Comparison of ENCODE assay signal across 23 cellular contexts in the genomic region with DNA sequence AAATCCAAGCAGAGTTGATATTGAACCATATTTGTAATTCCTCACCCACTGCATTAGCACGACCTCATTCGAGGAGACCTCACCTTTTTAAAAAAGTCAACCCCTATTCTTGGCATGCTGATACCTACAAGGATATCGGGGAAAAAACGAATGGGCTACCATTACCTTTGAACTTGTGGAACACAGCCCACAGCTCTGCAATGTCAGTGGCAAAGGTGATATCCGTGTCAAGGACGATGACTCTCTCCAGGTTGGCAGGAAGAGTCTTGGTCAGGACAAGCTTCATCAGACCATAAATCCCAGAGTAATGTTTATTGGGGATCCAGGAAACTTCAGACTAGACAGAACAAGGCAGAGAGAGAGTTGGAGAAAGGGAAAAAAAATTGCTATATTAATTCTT.
"Had no signal": no experiment of that assay in that cellular context is flagged by ENCODE, and none has a peak within 500 bp of the region (broad histone marks: within the 10 kb centered on the region; RNA-seq: fewer than 3 reads in every experiment).

No MANE protein-coding gene starts in this region.

- DNase-seq: activated CD4-positive, alpha-beta T cell treated with anti-CD3 and anti-CD28 coated beads, Interleukin-2, amount 10 ng/mL, durations not matched to agents 24 days and 14 days; activated CD4-positive, alpha-beta T cell treated with anti-CD3 and anti-CD28 coated beads, Interleukin-2, amount 50 U/mL, for 4 hours; activated CD8-positive, alpha-beta T cell treated with anti-CD3 and anti-CD28 coated beads for 36 hours; activated gamma-delta T cell; activated naive CD4-positive, alpha-beta T cell treated with Interleukin-2 at 50 U/mL for 16 hours; activated naive CD8-positive, alpha-beta T cell treated with anti-CD3 and anti-CD28 coated beads, Interleukin-2, amount 10 ng/mL, durations not matched to agents 7 days and 5 days; activated T-cell treated with anti-CD3 and anti-CD28 coated beads, Interleukin-2, amount 50 U/mL, for 24 hours; amygdala; NCI-H1092 treated with DMSO at 0.1 percent for 48 hours; NCI-H146; NCI-H2107; NCI-H2171; NCI-H446; NCI-H524 treated with DMSO at 0.1 percent for 48 hours; PC-3; Peyer's patch; RPMI8226; SHP77 treated with DMSO at 0.1 percent for 48 hours; SK-N-SH had no signal

- ATAC-seq: activated CD8-positive, alpha-beta T cell treated with anti-CD3 and anti-CD28 coated beads for 36 hours; PC-3 had no signal

- H3K9me2 ChIP-seq: SK-N-SH had no signal

- H3K27me3 ChIP-seq: ascending aorta, cardiac muscle cell, Peyer's patch, SJSA1 had no signal

- H3K9me3 ChIP-seq: ascending aorta, Peyer's patch, SJSA1 had no signal

- H3K4me2 ChIP-seq: KMS-11, SK-N-SH had no signal

- H3K4me1 ChIP-seq: ascending aorta, SJSA1 had no signal

- H3K36me3 ChIP-seq: cardiac muscle cell, Peyer's patch, SJSA1 had no signal

- H3K27ac ChIP-seq: ascending aorta, cardiac muscle cell, KMS-11, Peyer's patch, SJSA1 had no signal

- H3K4me3 ChIP-seq: ascending aorta, cardiac muscle cell, Peyer's patch, SJSA1 had no signal
